In genomic region chr19:43148233-43148632, GRCh38 we compare ENCODE assay signal across 18 cellular contexts. TPM values are rescaled to one million over a fixed set of nuclear protein-coding genes. Genes with fewer than 3 reads are reported as not detected.
DNase-seq lines count a peak whose midpoint lies in the region; TF ChIP-seq lines count a peak whose summit lies in the region.
"Had no signal": no experiment of that assay in that cellular context is flagged by ENCODE, and none has a peak within 500 bp of the region (broad histone marks: within the 10 kb centered on the region; RNA-seq: fewer than 3 reads in every experiment).

No MANE protein-coding gene starts in this region.

- H3K4me1 ChIP-seq in fibroblast of lung (ENCODE audit: control insufficient read depth, extremely low read depth, insufficient read depth, low read length) = no peaks in the 10 kb centered on the region
- H3K4me1 ChIP-seq in skeletal muscle satellite cell (ENCODE audit: control insufficient read depth, insufficient read depth, low read length) = peaks cover 15% of the 10 kb centered on the region
- H3K4me1 ChIP-seq: Peyer's patch had no signal

- POLR2A ChIA-PET in RWPE1 (lab: Yijun Ruan, JAX; ENCODE audit: low non-redundant PET) = no interaction called here

- H3K27ac ChIP-seq in RWPE1 (peak overlapping the region; percentile 11; the same call in 1 of the 2 replicates), fibroblast of lung (ENCODE audit: insufficient read depth, low read length) (peak overlapping the region; percentile 68)
- H3K27ac ChIP-seq: Peyer's patch had no signal

- no peaks in the 10 kb centered on the region for H3K36me3 ChIP-seq in fibroblast of lung (ENCODE audit: control insufficient read depth, insufficient read depth, low read length)
- no peaks in the 10 kb centered on the region for H3K36me3 ChIP-seq in skeletal muscle satellite cell (ENCODE audit: insufficient read depth, low read length)
- H3K36me3 ChIP-seq: Peyer's patch had no signal

- H3K9me3 ChIP-seq in fibroblast of lung (ENCODE audit: control insufficient read depth, insufficient read depth, low read depth, low read length) (no peaks in the 10 kb centered on the region), skeletal muscle satellite cell (replicated peaks; ENCODE audit: low read length) (no peaks in the 10 kb centered on the region)
- H3K9me3 ChIP-seq: Peyer's patch had no signal

- H2AFZ ChIP-seq in fibroblast of lung (ENCODE audit: low read length) = no peak overlapping the region

- TF ChIP-seq CTCF in RWPE1 (conservative IDR thresholded peaks at IDR 0.05; ENCODE audit: low read depth) (no peak), fibroblast of lung (conservative IDR thresholded peaks at IDR 0.05 in 1 of 2, IDR thresholded peaks at IDR 0.05 in 1 of 2; ENCODE audit: low read depth in 1 of 2, low read length in 2 of 2) (no peak)

- no peaks in the 10 kb centered on the region for H4K20me1 ChIP-seq in fibroblast of lung (ENCODE audit: control insufficient read depth, extremely low read depth, insufficient read depth, low read length)

- no peak overlapping the region for H3K4me2 ChIP-seq in fibroblast of lung (ENCODE audit: extremely low read depth, insufficient read depth, low read length)
- peak overlapping the region; percentile 55 for H3K4me2 ChIP-seq in skeletal muscle satellite cell (ENCODE audit: low read length)

- H3K79me2 ChIP-seq in fibroblast of lung (ENCODE audit: control insufficient read depth, insufficient read depth, low read length) = no peaks in the 10 kb centered on the region

- H3K27me3 ChIP-seq in fibroblast of lung (ENCODE audit: control insufficient read depth, insufficient read depth, low read length) (no peaks in the 10 kb centered on the region), skeletal muscle satellite cell (ENCODE audit: control insufficient read depth, insufficient read depth, low read length) (no peaks in the 10 kb centered on the region)
- H3K27me3 ChIP-seq: Peyer's patch had no signal

- H3K4me3 ChIP-seq in fibroblast of lung (replicated peaks in 1 of 4; ENCODE audit: control extremely low read depth in 1 of 4, insufficient read depth in 1 of 4, low read depth in 3 of 4, low read length in 4 of 4) (no peak overlapping the region), skeletal muscle satellite cell (ENCODE audit: low read length) (no peak overlapping the region)
- H3K4me3 ChIP-seq: Peyer's patch had no signal

- CTCF ChIA-PET in RWPE1 (lab: Yijun Ruan, JAX) = no interaction called here

- H3K9ac ChIP-seq in fibroblast of lung (ENCODE audit: insufficient read depth, low read length) = no peak overlapping the region
- no peak overlapping the region for H3K9ac ChIP-seq in skeletal muscle satellite cell (ENCODE audit: low read depth, low read length)

- DNase-seq in GM04504 (ENCODE audit: low read depth) (peak; percentile 68), RWPE1 (ENCODE audit: low spot score) (peak; percentile 65), fibroblast of lung (ENCODE audit: low read depth in 2 of 2) (peak; percentile 71 to 82), iPS-NIHi11 (ENCODE audit: low spot score) (no peak), H4 (ENCODE audit: low spot score) (no peak)
- no peak for DNase-seq in stimulated activated CD4-positive, alpha-beta T cell treated with anti-CD3 and anti-CD28 coated beads, Interleukin-2, amount 100 ng/mL, for 24 hours
- DNase-seq: activated CD4-positive, alpha-beta T cell treated with anti-CD3 and anti-CD28 coated beads, Interleukin-2, amount 50 U/mL, for 4 hours; activated effector memory CD4-positive, alpha-beta T cell treated with anti-CD3 and anti-CD28 coated beads, Interleukin-2, amount 50 U/mL, for 16 hours; GOT3; NCI-H1092 treated with DMSO at 0.1 percent for 48 hours; Peyer's patch; T-helper 9 cell had no signal

RNA-seq across cellular contexts. Expression of gene PSG5, which starts 38.1 kb away (rescaled TPM):
- 2.1 and 14.2 TPM in 2 replicates for total RNA-seq in fibroblast of lung
- 52.2 and 229 TPM in 2 replicates for polyA plus RNA-seq in fibroblast of lung
- polyA plus RNA-seq in fibroblast of lung (2012) = 42.9 and 138 TPM in 2 replicates
- polyA minus RNA-seq in fibroblast of lung (ENCODE audit: low replicate concordance) = 18.3 and 49.3 TPM in 2 replicates
- total RNA-seq in skeletal muscle satellite cell (2012; rRNA removed) = 0.22 and 0.51 TPM in 2 replicates
- total RNA-seq in H4 (2014; rRNA removed; shearing (Covaris generic)) = 2.6 and 4.7 TPM in 2 replicates
- total RNA-seq: cardiac septum, mucosa of gallbladder, NCI-H460, Peyer's patch, subcutaneous adipose tissue had no signal

RNA-seq across cellular contexts. Expression of gene PSG4, which starts 57.2 kb away (rescaled TPM):
- 0.17 and 11.3 TPM in 2 replicates for total RNA-seq in fibroblast of lung
- polyA plus RNA-seq in fibroblast of lung = 171 and 387 TPM in 2 replicates
- polyA plus RNA-seq in fibroblast of lung (2012) = 108 and 205 TPM in 2 replicates
- polyA minus RNA-seq in fibroblast of lung (ENCODE audit: low replicate concordance) = 63.7 and 67.2 TPM in 2 replicates
- 0.87 and 3.0 TPM in 2 replicates for total RNA-seq in skeletal muscle satellite cell (2012; rRNA removed)
- 4.6 and 6.8 TPM in 2 replicates for total RNA-seq in H4 (2014; rRNA removed; shearing (Covaris generic))
- total RNA-seq: cardiac septum, epithelial cell of proximal tubule, mucosa of gallbladder, NCI-H460, Peyer's patch, subcutaneous adipose tissue had no signal

Comparison
In these comparisons a context has a peak if more than half of its experiments do, and no peak if none do; other contexts are left out.
1. DNase-seq: peak in GM04504 (single experiment), RWPE1 (single experiment) and fibroblast of lung (2 of 2); none in iPS-NIHi11 (single experiment), H4 (single experiment) and stimulated activated CD4-positive, alpha-beta T cell treated with anti-CD3 and anti-CD28 coated beads, Interleukin-2, amount 100 ng/mL, for 24 hours (0 of 2).